11 cellular contexts compared by ENCODE assay signal in genomic region chr10:68828833-68829232, GRCh38. TPM values are rescaled to one million over a fixed set of nuclear protein-coding genes. Genes with fewer than 3 reads are reported as not detected.
DNase-seq lines count a peak whose midpoint lies in the region; ATAC-seq and TF ChIP-seq lines count a peak whose summit lies in the region.
"Had no signal": no experiment of that assay in that cellular context is flagged by ENCODE, and none has a peak within 500 bp of the region (broad histone marks: within the 10 kb centered on the region; RNA-seq: fewer than 3 reads in every experiment).

No MANE protein-coding gene starts in this region.

- H3K4me2 ChIP-seq in OCI-LY3 (ENCODE audit: low read length), result peak overlapping the region; percentile 61; the same call in 1 of the 2 replicates

- TF ChIP-seq CTCF in OCI-LY3 (IDR thresholded peaks at IDR 0.05; ENCODE audit: low read depth, low read length), result no peak

- H4K20me1 ChIP-seq in OCI-LY3 (ENCODE audit: insufficient read depth, low read length), result no peaks in the 10 kb centered on the region

- intact Hi-C loops in left colon (cut with DNase I, micrococcal nuclease), result no loop called here

- H3K4me3 ChIP-seq in OCI-LY3 (ENCODE audit: low read length) (0 out of 2 replicates have a peak overlapping the region, but pooled peaks have one; percentile 69), iPS-15b (ENCODE audit: low read depth, low read length) (peak overlapping the region; percentile 64)

- no peak overlapping the region for H2AFZ ChIP-seq in OCI-LY3 (ENCODE audit: low read depth, low read length)

- H3K27me3 Mint-ChIP-seq in activated T-cell treated with anti-CD3 and anti-CD28 coated beads, Interleukin-2, amount 50 U/mL, for 72 hours (ENCODE audit: low read depth), result no peaks in the 10 kb centered on the region

- H3K27ac ChIP-seq in OCI-LY3 (ENCODE audit: low read length), result no peak overlapping the region

- ATAC-seq in activated T-cell treated with anti-CD3 and anti-CD28 coated beads, Interleukin-2, amount 50 U/mL, for 72 hours (replicated peaks in 1 of 2), result no peak
- no peak for ATAC-seq in left colon
- ATAC-seq in GM18870 (IDR thresholded peaks at IDR 0.05; ENCODE audit: unreplicated experiment), result no peak

- DNase-seq in activated T-cell treated with anti-CD3 and anti-CD28 coated beads, Interleukin-2, amount 50 U/mL, for 72 hours, result no peak
- no peak for DNase-seq in activated T-cell treated with anti-CD3 and anti-CD28 coated beads, Interleukin-2, amount 50 U/mL, for 1 hour
- DNase-seq in superior temporal gyrus (ENCODE audit: extremely low spot score), result peak; percentile 17
- no peak for DNase-seq in left colon
- DNase-seq in NCI-H1092 treated with DMSO at 0.1 percent for 48 hours (lab: John Stamatoyannopoulos, UW), result no peak
- DNase-seq: NCI-H446 treated with DMSO at 0.1 percent for 48 hours, small intestine had no signal

- H3K27me3 ChIP-seq in OCI-LY3 (ENCODE audit: low read depth, low read length), result 0 out of 2 replicates have a peak, but pooled peaks cover 3% of the 10 kb centered on the region
- H3K27me3 ChIP-seq in iPS-15b (ENCODE audit: control insufficient read depth, insufficient read depth, low read length), result peaks cover 17% of the 10 kb centered on the region

- H3K4me3 Mint-ChIP-seq in activated T-cell treated with anti-CD3 and anti-CD28 coated beads, Interleukin-2, amount 50 U/mL, for 72 hours, result peak overlapping the region; percentile 39 to 55

- H3K36me3 Mint-ChIP-seq in activated T-cell treated with anti-CD3 and anti-CD28 coated beads, Interleukin-2, amount 50 U/mL, for 72 hours (ENCODE audit: insufficient read depth in 2 of 2), result no peaks in the 10 kb centered on the region

- no peaks in the 10 kb centered on the region for H3K36me3 ChIP-seq in OCI-LY3 (replicated peaks; ENCODE audit: low read depth, low read length)
- H3K36me3 ChIP-seq in iPS-15b (ENCODE audit: control insufficient read depth, insufficient read depth, low read length), result no peaks in the 10 kb centered on the region
- H3K36me3 ChIP-seq: MG63 had no signal

- no peak overlapping the region for H3K27ac Mint-ChIP-seq in activated T-cell treated with anti-CD3 and anti-CD28 coated beads, Interleukin-2, amount 50 U/mL, for 72 hours

- H3K9me3 ChIP-seq in OCI-LY3 (ENCODE audit: insufficient read depth, low read length) (no peaks in the 10 kb centered on the region), iPS-15b (ENCODE audit: control insufficient read depth, insufficient read depth, low read length) (no peaks in the 10 kb centered on the region)
- H3K9me3 ChIP-seq: MG63 had no signal

- no peaks in the 10 kb centered on the region for H3K79me2 ChIP-seq in OCI-LY3 (ENCODE audit: low read length)

- no peaks in the 10 kb centered on the region for H3K9me3 Mint-ChIP-seq in activated T-cell treated with anti-CD3 and anti-CD28 coated beads, Interleukin-2, amount 50 U/mL, for 72 hours

- H3K4me1 Mint-ChIP-seq in activated T-cell treated with anti-CD3 and anti-CD28 coated beads, Interleukin-2, amount 50 U/mL, for 72 hours (ENCODE audit: low read depth), result peaks cover 16% of the 10 kb centered on the region

- H3K9ac ChIP-seq in OCI-LY3 (ENCODE audit: low read length) (no peak overlapping the region), iPS-15b (ENCODE audit: low read depth, low read length) (no peak overlapping the region)

- H3K4me1 ChIP-seq in OCI-LY3 (ENCODE audit: low read length), result no peaks in the 10 kb centered on the region
- peaks cover 2% of the 10 kb centered on the region for H3K4me1 ChIP-seq in iPS-15b (ENCODE audit: control insufficient read depth, insufficient read depth, low read length)

RNA-seq across cellular contexts. Expression of gene STOX1, which starts 1.5 kb away (rescaled TPM):
- total RNA-seq in activated T-cell treated with anti-CD3 and anti-CD28 coated beads, Interleukin-2, amount 50 U/mL, for 72 hours, result under 1 TPM; 0.19 to 0.41 TPM
- total RNA-seq in left colon, result 1 to 10 TPM; 1.4 to 3.4 TPM
